In genomic region chr6:132961610-132962009, GRCh38 we compare ENCODE assay signal across 11 cellular contexts.
DNase-seq lines count a peak whose midpoint lies in the region; ATAC-seq, FAIRE-seq and TF ChIP-seq lines count a peak whose summit lies in the region.
"Had no signal": no experiment of that assay in that cellular context is flagged by ENCODE, and none has a peak within 500 bp of the region (broad histone marks: within the 10 kb centered on the region; RNA-seq: fewer than 3 reads in every experiment).

No MANE protein-coding gene starts in this region.

- TF ChIP-seq CTCF in C4-2B (conservative IDR thresholded peaks at IDR 0.05) (no peak; the same call in none of the 2 replicates), GM13976 (IDR thresholded peaks at IDR 0.05; ENCODE audit: borderline replicate concordance, control extremely low read depth, extremely low read depth, insufficient read depth, missing control alignments) (peak; percentile 19), PC-3 (conservative IDR thresholded peaks at IDR 0.05; ENCODE audit: low read depth, low read length) (peak; percentile 54), keratinocyte (optimal IDR thresholded peaks at IDR 0.05 in 1 of 3, IDR thresholded peaks at IDR 0.05 in 1 of 3, conservative IDR thresholded peaks at IDR 0.05 in 1 of 3; ENCODE audit: extremely low read depth in 1 of 3, insufficient read depth in 2 of 3, low read length in 3 of 3) (peak; percentile 9 to 33 (median 22)), omental fat pad (IDR thresholded peaks at IDR 0.05) (no peak)

- H3K9me3 ChIP-seq in PC-3 (ENCODE audit: low read length) (no peaks in the 10 kb centered on the region), keratinocyte (ENCODE audit: control insufficient read depth, low read depth, low read length) (no peaks in the 10 kb centered on the region)

- no peak for ATAC-seq in PC-3
- no peak for ATAC-seq in omental fat pad (ENCODE audit: low FRiP score)
- ATAC-seq in HG02588 (IDR thresholded peaks at IDR 0.05; ENCODE audit: unreplicated experiment) = no peak
- ATAC-seq: esophagus mucosa had no signal

- POLR2A ChIA-PET in PC-3 (lab: Charles Lee; ENCODE audit: unreplicated experiment) = interaction anchor here (0.6 kb wide), 1 partner anchor 955 kb away, joined by 4 read pairs; no protein-coding TSS in a partner anchor

- intact Hi-C loops in PC-3 (cut with micrococcal nuclease) = loop anchor here (1.0 to 5.0 kb wide), 6 partner anchors 24 to 591 kb away; no protein-coding TSS in a partner anchor

- H3K79me2 ChIP-seq in PC-3 (ENCODE audit: low read length) = no peaks in the 10 kb centered on the region
- H3K79me2 ChIP-seq in keratinocyte (ENCODE audit: control insufficient read depth, insufficient read depth, low read length) = no peaks in the 10 kb centered on the region

- H3K9me1 ChIP-seq in keratinocyte (ENCODE audit: control insufficient read depth, extremely low read depth, insufficient read depth, low read length) = no peaks in the 10 kb centered on the region

- dilution Hi-C loops in keratinocyte (cut with MboI; ENCODE audit: extremely low pct_ligation_motif_present, low sequenced_read_pairs) = no loop called here

- CTCF ChIA-PET in PC-3 (lab: Charles Lee) = interaction anchor here (0.9 to 1.5 kb wide), 3 partner anchors 9 to 131 kb away, joined by 3 to 12 read pairs (median 9); no protein-coding TSS in a partner anchor

- in situ Hi-C loops in GM13976 (cut with MboI; ENCODE audit: low sequenced_read_pairs, unreplicated experiment) = loop anchor here (10.0 kb wide), 1 partner anchor 137 kb away; no protein-coding TSS in a partner anchor

- H2AFZ ChIP-seq in PC-3 (ENCODE audit: low read length) = 0 out of 2 replicates have a peak overlapping the region, but pooled peaks have one; percentile 24
- no peak overlapping the region for H2AFZ ChIP-seq in keratinocyte (ENCODE audit: control insufficient read depth, low read length)

- H3K4me3 ChIP-seq in PC-3 (ENCODE audit: low read length) (peak overlapping the region; percentile 52; the same call in 1 of the 2 replicates), keratinocyte (ENCODE audit: control insufficient read depth in 2 of 3, extremely low read depth in 1 of 3, insufficient read depth in 2 of 3, low read depth in 1 of 3, low read length in 3 of 3) (no peak overlapping the region)

- no peaks in the 10 kb centered on the region for H3F3A ChIP-seq in PC-3 (ENCODE audit: low read length, unreplicated experiment)

- H3K27ac ChIP-seq in C4-2B (peak overlapping the region; percentile 64), PC-3 (ENCODE audit: low read length) (peak overlapping the region; percentile 97), keratinocyte (ENCODE audit: control insufficient read depth, insufficient read depth, low read length) (no peak overlapping the region)

- H3K36me3 ChIP-seq in PC-3 (ENCODE audit: low read depth, low read length) (no peaks in the 10 kb centered on the region), keratinocyte (ENCODE audit: control insufficient read depth in 2 of 2, extremely low read depth in 1 of 2, insufficient read depth in 2 of 2, low read length in 2 of 2) (no peaks in the 10 kb centered on the region)

- H3K27me3 ChIP-seq in PC-3 (ENCODE audit: low read length) (no peaks in the 10 kb centered on the region), keratinocyte (ENCODE audit: control insufficient read depth, extremely low read depth, insufficient read depth, low read length) (no peaks in the 10 kb centered on the region)

- no peak for FAIRE-seq in keratinocyte (lab: Jason Lieb, UNC)

- H3K9me2 ChIP-seq in PC-3 (replicated peaks; ENCODE audit: low read length) = no peaks in the 10 kb centered on the region

- H3K4me2 ChIP-seq in PC-3 (ENCODE audit: low read length) = peak overlapping the region; percentile 80
- H3K4me2 ChIP-seq in keratinocyte (ENCODE audit: control insufficient read depth, extremely low read depth, insufficient read depth, low read depth, low read length) = no peak overlapping the region

- DNase-seq in GM13976 (ENCODE audit: low spot score) (no peak), PC-3 (peak; percentile 18), keratinocyte (ENCODE audit: low read depth, low spot score) (no peak), activated T-cell treated with anti-CD3 and anti-CD28 coated beads for 4 hours (no peak), omental fat pad (ENCODE audit: low spot score) (no peak), KG1 (lab: John Stamatoyannopoulos, UW) (no peak)
- DNase-seq: left cardiac atrium, NCI-H2227 treated with DMSO at 0.1 percent for 48 hours had no signal

- H4K20me1 ChIP-seq in PC-3 (ENCODE audit: low read length) (no peaks in the 10 kb centered on the region), keratinocyte (ENCODE audit: control insufficient read depth, extremely low read depth, insufficient read depth, low read length) (no peaks in the 10 kb centered on the region)

- BruUV-seq in PC-3 (replicated peaks; lab: Mats Ljungman, UMichigan) = no TSS peak

- H3K4me1 ChIP-seq in PC-3 (ENCODE audit: insufficient read depth, low read length) (peaks cover 60% of the 10 kb centered on the region), keratinocyte (ENCODE audit: control insufficient read depth, extremely low read depth, insufficient read depth, low read length) (no peaks in the 10 kb centered on the region)

- peak overlapping the region; percentile 63 for H3K9ac ChIP-seq in PC-3 (ENCODE audit: low read length)
- H3K9ac ChIP-seq in keratinocyte (ENCODE audit: control insufficient read depth, extremely low read depth, insufficient read depth, low read length) = no peak overlapping the region

Comparison
In these comparisons a context has a peak if more than half of its experiments do, and no peak if none do; other contexts are left out.
1. CTCF ChIP-seq: peak in GM13976 (single experiment), PC-3 (single experiment) and keratinocyte (3 of 3); none in C4-2B (single experiment) and omental fat pad (0 of 3).